11 cellular contexts compared by ENCODE assay signal in genomic region chr3:4582634-4583033, GRCh38.
DNase-seq lines count a peak whose midpoint lies in the region; ATAC-seq and TF ChIP-seq lines count a peak whose summit lies in the region.
"Had no signal": no experiment of that assay in that cellular context is flagged by ENCODE, and none has a peak within 500 bp of the region (broad histone marks: within the 10 kb centered on the region; RNA-seq: fewer than 3 reads in every experiment).

No MANE protein-coding gene starts in this region.

- H3K4me3 ChIP-seq in AG04449 (ENCODE audit: low read depth, low read length) (no peak overlapping the region), SK-N-MC (0 out of 2 replicates have a peak overlapping the region, but pooled peaks have one; percentile 33), fibroblast of pulmonary artery (replicated peaks; ENCODE audit: low read depth, low read length) (no peak overlapping the region), osteoblast (ENCODE audit: insufficient read depth, low read length) (no peak overlapping the region)

- POLR2A ChIA-PET in AG04449 (lab: Yijun Ruan, JAX), result interaction anchor here (1.6 kb wide), 1 partner anchor 90 kb away, joined by 3 read pairs; the partner anchor contains the start of gene ITPR1

- no peaks in the 10 kb centered on the region for H4K20me1 ChIP-seq in osteoblast (ENCODE audit: insufficient read depth, low read length)

- no peaks in the 10 kb centered on the region for H3K79me2 ChIP-seq in osteoblast (ENCODE audit: insufficient read depth, low read length)

- no peaks in the 10 kb centered on the region for H3K27me3 ChIP-seq in osteoblast (ENCODE audit: insufficient read depth, low read length)
- H3K27me3 ChIP-seq: BE2C had no signal

- H3K9ac ChIP-seq in SK-N-MC (ENCODE audit: insufficient read length), result peak overlapping the region; percentile 34

- CTCF ChIA-PET in AG04449 (lab: Yijun Ruan, JAX), result no interaction called here

- H2AFZ ChIP-seq in osteoblast (ENCODE audit: low read length), result peak overlapping the region; percentile 7

- H3K36me3 ChIP-seq in SK-N-MC (ENCODE audit: insufficient read depth, low read length) (no peaks in the 10 kb centered on the region), osteoblast (ENCODE audit: insufficient read depth, low read length) (no peaks in the 10 kb centered on the region)
- H3K36me3 ChIP-seq: BE2C had no signal

- H3K4me2 ChIP-seq in osteoblast (ENCODE audit: insufficient read depth, low read length), result peak overlapping the region; percentile 89

- H3K9me3 ChIP-seq in SK-N-MC (ENCODE audit: low read depth, low read length) (no peaks in the 10 kb centered on the region), osteoblast (ENCODE audit: low read depth, low read length) (no peaks in the 10 kb centered on the region)
- H3K9me3 ChIP-seq: BE2C had no signal

- DNase-seq in AG04449 (ENCODE audit: low read depth, low spot score), result peak; percentile 3
- no peak for DNase-seq in SK-N-MC (ENCODE audit: low read depth, low spot score)
- peak; percentile 67 for DNase-seq in fibroblast of pulmonary artery (ENCODE audit: low read depth)
- DNase-seq in osteoblast (ENCODE audit: insufficient read length, low spot score, missing footprints), result no peak
- no peak for DNase-seq in activated gamma-delta T cell (lab: John Stamatoyannopoulos, UW)
- no peak for DNase-seq in NCI-H187 (lab: John Stamatoyannopoulos, UW)
- no peak for DNase-seq in left lobe of liver (ENCODE audit: low spot score)
- no peak for DNase-seq in C1 segment of cervical spinal cord (lab: John Stamatoyannopoulos, UW)
- DNase-seq: activated CD4-positive, alpha-beta T cell treated with anti-CD3 and anti-CD28 coated beads, Interleukin-2, amount 50 U/mL, for 1 hour; BE2C; SHP77 treated with DMSO at 0.1 percent for 48 hours had no signal

- ATAC-seq in left lobe of liver, result no peak

- H3K27ac ChIP-seq in SK-N-MC (peak overlapping the region; percentile 76), osteoblast (ENCODE audit: low read depth, low read length) (no peak overlapping the region)

- peaks cover 26% of the 10 kb centered on the region for H3K4me1 ChIP-seq in osteoblast (ENCODE audit: insufficient read depth, low read length)

- no peak for TF ChIP-seq CTCF in AG04449 (IDR thresholded peaks at IDR 0.05; ENCODE audit: insufficient read depth, low read length, missing control alignments)
- no peak for TF ChIP-seq CTCF in fibroblast of pulmonary artery (IDR thresholded peaks at IDR 0.05; ENCODE audit: low read length, missing control alignments)
- no peak for TF ChIP-seq CTCF in osteoblast (IDR thresholded peaks at IDR 0.05; ENCODE audit: extremely low read depth, low read depth, low read length)

Comparison
In these comparisons a context has a peak if more than half of its experiments do, and no peak if none do; other contexts are left out.
1. DNase-seq: peak in AG04449 (single experiment) and fibroblast of pulmonary artery (single experiment); none in SK-N-MC (single experiment), osteoblast (single experiment), activated gamma-delta T cell (single experiment), NCI-H187 (0 of 2), left lobe of liver (single experiment) and C1 segment of cervical spinal cord (0 of 14).